5 cellular contexts compared by ENCODE assay signal in the genomic region with DNA sequence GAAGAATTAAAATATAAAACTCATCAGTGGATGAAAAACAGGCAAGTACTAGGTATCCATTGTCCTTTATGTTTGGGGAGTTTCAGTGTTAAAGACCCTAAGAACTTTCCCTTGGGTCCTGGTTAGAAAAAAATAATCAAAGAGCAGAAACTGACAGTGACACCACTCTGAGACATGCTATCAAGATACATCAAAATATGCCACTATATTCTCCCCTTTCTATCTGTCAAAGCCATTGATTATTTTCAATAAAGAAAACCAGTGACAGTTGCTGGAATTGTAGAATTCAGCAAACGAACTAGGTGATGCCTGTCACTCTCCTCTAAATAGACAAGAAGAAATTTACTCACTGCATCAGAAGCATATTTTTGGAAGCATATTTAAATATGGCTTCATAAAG.
"Had no signal": no experiment of that assay in that cellular context is flagged by ENCODE, and none has a peak within 500 bp of the region (broad histone marks: within the 10 kb centered on the region; RNA-seq: fewer than 3 reads in every experiment).

No MANE protein-coding gene starts in this region.

- H3K4me3 ChIP-seq: K562 had no signal

- DNase-seq: IMR-90, KBM-7, KG1 had no signal

- H3K27ac ChIP-seq: HL-60 had no signal
